9 cellular contexts compared by ENCODE assay signal in the genomic region with DNA sequence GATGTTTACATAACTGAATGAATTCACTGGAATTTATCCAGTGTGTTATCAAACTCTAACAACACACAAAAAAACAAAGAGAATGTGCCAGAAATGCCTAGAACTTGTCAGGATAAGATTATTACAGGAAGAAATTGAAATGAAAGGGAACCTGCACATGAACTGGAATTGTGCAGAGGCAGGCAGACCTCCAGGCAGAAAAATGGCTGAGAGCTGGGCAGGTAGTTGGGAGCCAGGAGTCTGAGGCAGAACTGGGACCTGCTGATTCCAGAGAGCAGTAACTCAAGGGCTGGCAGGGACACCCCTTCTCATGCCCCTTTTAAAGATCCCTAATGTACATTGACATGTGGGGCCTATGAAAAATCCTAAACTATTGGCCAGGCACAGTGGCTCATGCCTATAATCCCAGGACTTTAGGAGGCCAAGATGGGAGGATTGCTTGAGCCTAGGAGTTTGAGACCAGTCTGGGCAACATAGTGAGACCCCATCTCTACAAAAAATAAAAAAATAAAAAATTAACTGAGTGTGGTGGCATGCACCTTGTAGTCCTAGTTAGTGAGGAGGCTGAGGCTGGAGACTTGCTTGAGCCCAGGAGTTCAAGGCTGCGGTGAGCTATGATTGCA. TPM values are rescaled to one million over a fixed set of nuclear protein-coding genes. Genes with fewer than 3 reads are reported as not detected.
DNase-seq lines count a peak whose midpoint lies in the region; ATAC-seq and TF ChIP-seq lines count a peak whose summit lies in the region.
"Had no signal": no experiment of that assay in that cellular context is flagged by ENCODE, and none has a peak within 500 bp of the region (broad histone marks: within the 10 kb centered on the region; RNA-seq: fewer than 3 reads in every experiment).

No MANE protein-coding gene starts in this region.

- no peak for TF ChIP-seq CTCF in kidney epithelial cell (IDR thresholded peaks at IDR 0.05; ENCODE audit: insufficient read depth, low read length, poor library complexity, severe bottlenecking)

- DNase-seq in T-helper 1 cell (no peak), kidney epithelial cell (ENCODE audit: low read depth) (no peak), superior temporal gyrus (ENCODE audit: extremely low spot score) (peak; percentile 40), NCI-H774 (lab: John Stamatoyannopoulos, UW) (no peak), NCI-H69 (lab: John Stamatoyannopoulos, UW) (no peak)
- no peak for DNase-seq in activated naive CD4-positive, alpha-beta T cell treated with anti-CD3 and anti-CD28 coated beads, Interleukin-2, amount 50 U/mL, for 72 hours (ENCODE audit: low spot score in 2 of 2)

- peak overlapping the region; percentile 98 for H3K4me3 Mint-ChIP-seq in T-helper 1 cell treated with Interleukin-12 subunit alpha and Interleukin-12 subunit beta and Interleukin-4 antibody, amounts not matched to agents 30 μg/mL and 1 μg/mL, for 36 hours

- H3K27ac Mint-ChIP-seq in T-helper 1 cell treated with Interleukin-12 subunit alpha and Interleukin-12 subunit beta and Interleukin-4 antibody, amounts not matched to agents 30 μg/mL and 1 μg/mL, for 36 hours: peak overlapping the region; percentile 94
- peak overlapping the region; percentile 94 to 96 for H3K27ac Mint-ChIP-seq in activated naive CD4-positive, alpha-beta T cell treated with anti-CD3 and anti-CD28 coated beads, Interleukin-2, amount 50 U/mL, for 72 hours

- H3K36me3 ChIP-seq in kidney epithelial cell (ENCODE audit: control insufficient read depth, insufficient read depth, low read length): no peaks in the 10 kb centered on the region

- peaks cover 63% of the 10 kb centered on the region for H3K4me1 Mint-ChIP-seq in T-helper 1 cell treated with Interleukin-12 subunit alpha and Interleukin-12 subunit beta and Interleukin-4 antibody, amounts not matched to agents 30 μg/mL and 1 μg/mL, for 36 hours (ENCODE audit: low read depth)

- no peaks in the 10 kb centered on the region for H3K9me3 Mint-ChIP-seq in T-helper 1 cell treated with Interleukin-12 subunit alpha and Interleukin-12 subunit beta and Interleukin-4 antibody, amounts not matched to agents 30 μg/mL and 1 μg/mL, for 36 hours
- H3K9me3 Mint-ChIP-seq in activated naive CD4-positive, alpha-beta T cell treated with anti-CD3 and anti-CD28 coated beads, Interleukin-2, amount 50 U/mL, for 72 hours: peaks cover 0 to 4% of the 10 kb centered on the region in 2 donors

- H3K36me3 Mint-ChIP-seq in T-helper 1 cell treated with Interleukin-12 subunit alpha and Interleukin-12 subunit beta and Interleukin-4 antibody, amounts not matched to agents 30 μg/mL and 1 μg/mL, for 36 hours (ENCODE audit: low read depth): peaks cover 29% of the 10 kb centered on the region
- peaks cover 31 to 46% of the 10 kb centered on the region in 2 donors for H3K36me3 Mint-ChIP-seq in activated naive CD4-positive, alpha-beta T cell treated with anti-CD3 and anti-CD28 coated beads, Interleukin-2, amount 50 U/mL, for 72 hours

- no peak for ATAC-seq in activated naive CD4-positive, alpha-beta T cell treated with anti-CD3 and anti-CD28 coated beads, Interleukin-2, amount 50 U/mL, for 72 hours
- no peak for ATAC-seq in HG02571 (IDR thresholded peaks at IDR 0.05; ENCODE audit: unreplicated experiment)

- peak overlapping the region; percentile 73 for H3K4me3 ChIP-seq in kidney epithelial cell (ENCODE audit: low read depth, low read length)

- no peaks in the 10 kb centered on the region for H3K27me3 ChIP-seq in kidney epithelial cell (ENCODE audit: control insufficient read depth, insufficient read depth, low read length)

- no peaks in the 10 kb centered on the region for H3K27me3 Mint-ChIP-seq in T-helper 1 cell treated with Interleukin-12 subunit alpha and Interleukin-12 subunit beta and Interleukin-4 antibody, amounts not matched to agents 30 μg/mL and 1 μg/mL, for 36 hours (ENCODE audit: low read depth)

RNA-seq across cellular contexts. Expression of a gene that starts 0.7 kb away (rescaled TPM):
- total RNA-seq in activated naive CD4-positive, alpha-beta T cell treated with anti-CD3 and anti-CD28 coated beads, Interleukin-2, amount 50 U/mL, for 72 hours: 100 to 1,000 TPM in 1 of 2 donors, 10 to 100 TPM in 1; 61.0 to 148 TPM
- 14.8 and 21.2 TPM in 2 replicates for total RNA-seq in kidney epithelial cell

RNA-seq across cellular contexts. Expression of a gene that starts 5.1 kb away (rescaled TPM):
- total RNA-seq in activated naive CD4-positive, alpha-beta T cell treated with anti-CD3 and anti-CD28 coated beads, Interleukin-2, amount 50 U/mL, for 72 hours: 10 to 100 TPM; 75.8 to 77.7 TPM
- total RNA-seq in kidney epithelial cell: 0.82 and 3.6 TPM in 2 replicates
- total RNA-seq: glomerular endothelial cell had no signal

Comparison
In these comparisons a context has a peak if more than half of its experiments do, and no peak if none do; other contexts are left out.
1. RNA of a gene that starts 5.1 kb away (total RNA-seq): 75.8 to 77.7 TPM in activated naive CD4-positive, alpha-beta T cell treated with anti-CD3 and anti-CD28 coated beads, Interleukin-2, amount 50 U/mL, for 72 hours; 0.82 to 3.6 TPM in kidney epithelial cell; every median in the first group is over 10 times any median in the second.